In the genomic region with DNA sequence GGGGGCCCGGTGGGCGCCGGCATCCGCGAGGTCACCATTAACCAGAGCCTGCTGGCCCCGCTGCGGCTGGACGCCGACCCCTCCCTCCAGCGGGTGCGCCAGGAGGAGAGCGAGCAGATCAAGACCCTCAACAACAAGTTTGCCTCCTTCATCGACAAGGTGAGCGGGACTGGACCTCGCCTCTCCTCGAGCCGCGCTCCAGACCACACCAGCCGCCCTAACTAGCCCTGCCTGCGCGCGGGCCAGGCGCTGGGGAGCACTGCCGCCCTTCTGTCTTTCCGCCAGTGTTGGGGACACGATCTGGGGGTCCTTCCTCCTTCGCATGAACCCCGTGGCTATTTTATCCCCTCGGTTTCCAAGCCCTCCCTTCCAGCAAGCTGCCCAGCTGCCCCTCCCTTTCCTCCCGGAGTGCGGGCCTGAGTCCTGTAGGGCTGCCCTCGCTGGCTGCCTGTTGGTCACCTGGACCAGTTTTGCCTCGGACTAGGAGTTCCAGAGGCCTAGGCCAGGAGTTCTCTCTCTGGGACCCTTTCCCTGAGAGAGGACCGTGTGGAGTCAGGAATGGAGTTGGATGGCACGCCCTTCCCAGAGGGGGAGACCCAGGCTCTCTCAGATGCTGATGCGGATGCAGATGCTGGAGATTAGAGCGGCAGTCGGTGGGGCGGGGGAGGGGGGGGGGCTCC, we compare ENCODE assay signal across 11 cellular contexts. TPM values are rescaled to one million over a fixed set of nuclear protein-coding genes. Genes with fewer than 3 reads are reported as not detected.
A peak's percentile ranks its signal among the peaks of the same experiment; 100 is the strongest.
DNase-seq lines count a peak whose midpoint lies in the region; ATAC-seq and TF ChIP-seq lines count a peak whose summit lies in the region.
"Had no signal": no experiment of that assay in that cellular context is flagged by ENCODE, and none has a peak within 500 bp of the region (broad histone marks: within the 10 kb centered on the region; RNA-seq: fewer than 3 reads in every experiment).

No MANE protein-coding gene starts in this region.

- H3K4me3 Mint-ChIP-seq in activated CD4-positive, alpha-beta T cell treated with anti-CD3 and anti-CD28 coated beads for 36 hours = no peak overlapping the region
- no peak overlapping the region for H3K4me3 Mint-ChIP-seq in stimulated activated naive CD8-positive, alpha-beta T cell treated with anti-CD3 and anti-CD28 coated beads, Interleukin-15, amount 100 ng/mL, for 72 hours

- H3K4me1 ChIP-seq in thyroid gland = peaks cover 51 to 71% of the 10 kb centered on the region in 2 donors

- H3K4me3 ChIP-seq in choroid plexus epithelial cell (ENCODE audit: low read depth, low read length) (peak overlapping the region; percentile 51), thyroid gland (replicated peaks in 1 of 3) (peak overlapping the region; percentile 60 to 88 (median 71))

- no peaks in the 10 kb centered on the region for H3K9me3 Mint-ChIP-seq in activated CD4-positive, alpha-beta T cell treated with anti-CD3 and anti-CD28 coated beads for 36 hours (ENCODE audit: low read depth)
- H3K9me3 Mint-ChIP-seq in stimulated activated naive CD8-positive, alpha-beta T cell treated with anti-CD3 and anti-CD28 coated beads, Interleukin-15, amount 100 ng/mL, for 72 hours = no peaks in the 10 kb centered on the region

- WGBS in thyroid gland, 2 donors = 6 to 18% methylated on average over 16 to 19 of the region's 39 CpGs

- POLR2A ChIA-PET in activated CD4-positive, alpha-beta T cell treated with anti-CD3 and anti-CD28 coated beads for 36 hours (lab: Charles Lee) = no interaction called here

- H3K27me3 ChIP-seq in thyroid gland = no peaks in the 10 kb centered on the region

- peaks cover 48% of the 10 kb centered on the region for H3K27me3 Mint-ChIP-seq in activated CD4-positive, alpha-beta T cell treated with anti-CD3 and anti-CD28 coated beads for 36 hours
- peaks cover 75% of the 10 kb centered on the region for H3K27me3 Mint-ChIP-seq in stimulated activated naive CD8-positive, alpha-beta T cell treated with anti-CD3 and anti-CD28 coated beads, Interleukin-15, amount 100 ng/mL, for 72 hours

- peak overlapping the region; percentile 99 to 100 (median 99) for H3K27ac ChIP-seq in thyroid gland
- H3K27ac ChIP-seq: 22Rv1 had no signal

- intact Hi-C loops in thyroid gland (cut with DNase I) = no loop called here
- intact Hi-C loops in activated CD4-positive, alpha-beta T cell treated with anti-CD3 and anti-CD28 coated beads for 36 hours (cut with DNase I, micrococcal nuclease) = no loop called here

- no peak for TF ChIP-seq POLR2A in thyroid gland (IDR thresholded peaks at IDR 0.05)

- DNase-seq in NCI-H510A treated with DMSO at 0.1 percent for 48 hours (lab: John Stamatoyannopoulos, UW) = peak; percentile 24
- DNase-seq in NCI-H510A (lab: John Stamatoyannopoulos, UW) = no peak
- no peak for DNase-seq in choroid plexus epithelial cell (ENCODE audit: low read depth)
- peak; percentile 34 for DNase-seq in left kidney (ENCODE audit: low read depth, low spot score)
- peak; percentile 44 for DNase-seq in thyroid gland
- DNase-seq in activated CD4-positive, alpha-beta T cell treated with anti-CD3 and anti-CD28 coated beads for 36 hours = no peak
- DNase-seq in stimulated activated naive CD8-positive, alpha-beta T cell treated with anti-CD3 and anti-CD28 coated beads, Interleukin-15, amount 100 ng/mL, for 72 hours = no peak
- DNase-seq in globus pallidus (ENCODE audit: low spot score) = no peak
- DNase-seq: DND-41 had no signal

- no peaks in the 10 kb centered on the region for H3K36me3 Mint-ChIP-seq in activated CD4-positive, alpha-beta T cell treated with anti-CD3 and anti-CD28 coated beads for 36 hours (ENCODE audit: low read depth)

- CTCF ChIA-PET in activated CD4-positive, alpha-beta T cell treated with anti-CD3 and anti-CD28 coated beads for 36 hours (lab: Charles Lee) = interaction anchor here (1.2 to 1.3 kb wide), 2 partner anchors 9 to 46 kb away, joined by 3 read pairs; no protein-coding TSS in a partner anchor

- no peak for ATAC-seq in activated CD4-positive, alpha-beta T cell treated with anti-CD3 and anti-CD28 coated beads for 36 hours
- ATAC-seq in stimulated activated naive CD8-positive, alpha-beta T cell treated with anti-CD3 and anti-CD28 coated beads, Interleukin-15, amount 100 ng/mL, for 72 hours = no peak
- ATAC-seq: sciatic nerve had no signal

- H3K9me3 ChIP-seq in thyroid gland = no peaks in the 10 kb centered on the region

- H3K27ac Mint-ChIP-seq in activated CD4-positive, alpha-beta T cell treated with anti-CD3 and anti-CD28 coated beads for 36 hours = no peak overlapping the region
- no peak overlapping the region for H3K27ac Mint-ChIP-seq in stimulated activated naive CD8-positive, alpha-beta T cell treated with anti-CD3 and anti-CD28 coated beads, Interleukin-15, amount 100 ng/mL, for 72 hours

- TF ChIP-seq CTCF in choroid plexus epithelial cell (conservative IDR thresholded peaks at IDR 0.05; ENCODE audit: low read depth, low read length) (no peak), thyroid gland (IDR thresholded peaks at IDR 0.05) (no peak)

- peaks cover 7 to 17% of the 10 kb centered on the region in 2 donors for H3K36me3 ChIP-seq in thyroid gland

- no peaks in the 10 kb centered on the region for H3K4me1 Mint-ChIP-seq in activated CD4-positive, alpha-beta T cell treated with anti-CD3 and anti-CD28 coated beads for 36 hours
- peaks cover 6% of the 10 kb centered on the region for H3K4me1 Mint-ChIP-seq in stimulated activated naive CD8-positive, alpha-beta T cell treated with anti-CD3 and anti-CD28 coated beads, Interleukin-15, amount 100 ng/mL, for 72 hours

RNA-seq across cellular contexts. Expression of a gene that starts 0.6 kb away (rescaled TPM):
- total RNA-seq in thyroid gland = 100 to 1,000 TPM; 333 to 826 (median 460) TPM
- total RNA-seq in activated CD4-positive, alpha-beta T cell treated with anti-CD3 and anti-CD28 coated beads for 36 hours = 1 to 10 TPM; 3.4 to 3.9 TPM

RNA-seq across cellular contexts. Expression of a gene that starts 40.8 kb away (rescaled TPM):
- total RNA-seq in thyroid gland = 1 to 10 TPM in 1 of 4 donors, under 1 TPM in 3; 0.13 to 1.1 (median 0.42) TPM
- not detected for total RNA-seq in activated CD4-positive, alpha-beta T cell treated with anti-CD3 and anti-CD28 coated beads for 36 hours

RNA-seq across cellular contexts. Expression of a gene that starts 41.8 kb away (rescaled TPM):
- total RNA-seq in thyroid gland = 1 to 10 TPM in 1 of 4 donors, under 1 TPM in 1, not detected in 2; 0.34 to 1.6 TPM
- not detected for total RNA-seq in activated CD4-positive, alpha-beta T cell treated with anti-CD3 and anti-CD28 coated beads for 36 hours

RNA-seq across cellular contexts. Expression of a gene that starts 57.7 kb away (rescaled TPM):
- total RNA-seq in thyroid gland = under 1 TPM in 2 of 4 donors, not detected in 2; 0.11 to 0.71 TPM
- total RNA-seq in activated CD4-positive, alpha-beta T cell treated with anti-CD3 and anti-CD28 coated beads for 36 hours = not detected
- total RNA-seq: sciatic nerve had no signal

Comparison
In these comparisons a context has a peak if more than half of its experiments do, and no peak if none do; other contexts are left out.
1. DNase-seq: peak in NCI-H510A treated with DMSO at 0.1 percent for 48 hours (single experiment), left kidney (single experiment) and thyroid gland (2 of 2); none in NCI-H510A (single experiment), choroid plexus epithelial cell (single experiment), activated CD4-positive, alpha-beta T cell treated with anti-CD3 and anti-CD28 coated beads for 36 hours (single experiment), stimulated activated naive CD8-positive, alpha-beta T cell treated with anti-CD3 and anti-CD28 coated beads, Interleukin-15, amount 100 ng/mL, for 72 hours (0 of 2) and globus pallidus (single experiment).
2. RNA of a gene that starts 0.6 kb away (total RNA-seq): 333 to 826 TPM in thyroid gland; 3.4 to 3.9 TPM in activated CD4-positive, alpha-beta T cell treated with anti-CD3 and anti-CD28 coated beads for 36 hours; every median in the first group is over 10 times any median in the second.